Comparison of ENCODE assay signal across 10 cellular contexts in the genomic region with DNA sequence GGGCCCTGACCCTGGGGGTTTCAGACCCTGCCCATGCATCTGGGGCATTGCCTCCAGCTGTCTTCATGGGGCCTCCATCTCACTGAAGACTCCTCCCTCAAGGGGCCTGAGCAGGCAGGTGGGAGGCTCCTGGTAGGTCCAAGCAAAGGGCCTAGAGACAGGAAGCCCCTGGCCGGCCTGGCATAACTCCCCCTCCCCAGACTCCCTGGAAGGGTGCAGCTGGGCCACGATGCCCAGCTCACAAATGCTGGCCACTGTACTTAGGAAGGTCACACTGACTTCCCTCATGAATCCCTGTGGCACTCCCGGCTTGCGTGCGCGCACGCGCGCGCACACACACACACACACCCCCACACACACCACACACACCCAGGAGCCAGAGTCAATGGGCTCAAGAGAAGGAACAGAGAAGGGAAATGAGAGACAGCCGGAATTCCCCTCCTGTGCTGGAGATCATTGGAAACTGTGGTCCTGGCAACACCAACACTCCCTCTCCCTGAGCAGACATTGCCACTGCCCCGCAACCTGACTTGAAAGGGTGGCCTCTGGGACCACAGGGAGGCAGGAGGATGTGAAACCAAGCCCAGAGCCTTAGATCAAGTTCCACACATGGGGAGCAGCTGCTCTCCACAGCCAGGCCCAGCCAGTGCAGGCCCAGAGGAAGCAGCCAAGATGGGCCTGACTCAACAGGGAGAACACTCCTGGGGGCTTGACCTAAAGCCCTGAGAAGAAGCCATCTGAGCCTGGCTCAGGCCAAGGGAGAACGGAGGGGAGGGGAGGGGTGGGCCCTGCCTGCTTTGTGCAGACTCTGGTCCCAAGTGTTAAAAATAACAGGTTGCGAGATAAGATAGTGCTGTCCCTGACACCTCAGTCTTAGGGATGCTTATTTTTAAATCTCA.
DNase-seq lines count a peak whose midpoint lies in the region; ATAC-seq, FAIRE-seq and TF ChIP-seq lines count a peak whose summit lies in the region.
"Had no signal": no experiment of that assay in that cellular context is flagged by ENCODE, and none has a peak within 500 bp of the region (broad histone marks: within the 10 kb centered on the region; RNA-seq: fewer than 3 reads in every experiment).

No MANE protein-coding gene starts in this region.

- no peak overlapping the region for H3K4me2 ChIP-seq in astrocyte (ENCODE audit: low read length)

- H3K27ac Mint-ChIP-seq in astrocyte (ENCODE audit: unreplicated experiment), result peak overlapping the region; percentile 10
- no peak overlapping the region for H3K27ac Mint-ChIP-seq in Caco-2 (ENCODE audit: unreplicated experiment)

- peak; percentile 56 for ATAC-seq in HG02759 (IDR thresholded peaks at IDR 0.05; ENCODE audit: unreplicated experiment)

- peak overlapping the region; percentile 34 for H3K4me3 Mint-ChIP-seq in astrocyte (ENCODE audit: unreplicated experiment)
- no peak overlapping the region for H3K4me3 Mint-ChIP-seq in Caco-2 (ENCODE audit: unreplicated experiment)

- no peak overlapping the region for H3K4me3 ChIP-seq in astrocyte (ENCODE audit: insufficient read depth, low read depth, low read length)
- no peak overlapping the region for H3K4me3 ChIP-seq in Caco-2 (ENCODE audit: low read depth, low read length)

- TF ChIP-seq CTCF in astrocyte (IDR thresholded peaks at IDR 0.05; ENCODE audit: insufficient read depth, low read depth, low read length) (no peak), Caco-2 (IDR thresholded peaks at IDR 0.05; ENCODE audit: insufficient read depth in 1 of 2, low read depth in 1 of 2, low read length in 1 of 2, severe bottlenecking in 1 of 2, unreplicated experiment in 1 of 2) (no peak)

- no peaks in the 10 kb centered on the region for H3K79me2 ChIP-seq in astrocyte (ENCODE audit: insufficient read depth, low read length)

- no peaks in the 10 kb centered on the region for H4K20me1 ChIP-seq in astrocyte (ENCODE audit: insufficient read depth, low read length)

- no TSS peak for BruUV-seq in Caco-2 (replicated peaks; lab: Mats Ljungman, UMichigan)

- no peak overlapping the region for H2AFZ ChIP-seq in astrocyte (ENCODE audit: low read depth, low read length)

- H3K4me1 Mint-ChIP-seq in astrocyte (ENCODE audit: low read depth, unreplicated experiment) (no peaks in the 10 kb centered on the region), Caco-2 (ENCODE audit: low read depth, unreplicated experiment) (no peaks in the 10 kb centered on the region)

- intact Hi-C loops in Caco-2 (cut with micrococcal nuclease; ENCODE audit: unreplicated experiment), result no loop called here

- no peak overlapping the region for H3K9ac ChIP-seq in astrocyte (ENCODE audit: low read length)

- no peaks in the 10 kb centered on the region for H3K9me3 ChIP-seq in astrocyte (ENCODE audit: insufficient read depth, low read depth, low read length)
- H3K9me3 ChIP-seq in Caco-2, result no peaks in the 10 kb centered on the region

- H3K27ac ChIP-seq in astrocyte (ENCODE audit: low read depth, low read length), result no peak overlapping the region

- H3K9me3 Mint-ChIP-seq in astrocyte (ENCODE audit: unreplicated experiment) (peaks cover 2% of the 10 kb centered on the region), Caco-2 (ENCODE audit: unreplicated experiment) (no peaks in the 10 kb centered on the region)

- DNase-seq in GM18507 (ENCODE audit: extremely low spot score, insufficient read length, low read depth) (peak; percentile 15), astrocyte (ENCODE audit: low read depth) (peak; percentile 7), pons (ENCODE audit: low spot score) (peak; percentile 25), KG1 (lab: John Stamatoyannopoulos, UW) (no peak), frontal cortex (ENCODE audit: low spot score in 2 of 2) (no peak), HT-29 (ENCODE audit: low spot score) (no peak), Caco-2 (no peak)
- DNase-seq: activated gamma-delta T cell treated with Interleukin-2 at 50 U/mL for 16 hours had no signal

- FAIRE-seq in GM18507 (lab: Jason Lieb, UNC), result peak; percentile 69
- no peak for FAIRE-seq in astrocyte (lab: Jason Lieb, UNC)
- no peak for FAIRE-seq in frontal cortex (lab: Jason Lieb, UNC)
- FAIRE-seq: RCC 7860 had no signal

- H3K4me1 ChIP-seq in astrocyte (ENCODE audit: insufficient read depth, low read length) (no peaks in the 10 kb centered on the region), Caco-2 (no peaks in the 10 kb centered on the region)

- H3K36me3 Mint-ChIP-seq in astrocyte (ENCODE audit: low read depth, unreplicated experiment) (no peaks in the 10 kb centered on the region), Caco-2 (ENCODE audit: insufficient read depth, unreplicated experiment) (no peaks in the 10 kb centered on the region)

- POLR2A ChIA-PET in Caco-2 (lab: Charles Lee), result no interaction called here

- H3K36me3 ChIP-seq in astrocyte (ENCODE audit: insufficient read depth, low read length) (no peaks in the 10 kb centered on the region), Caco-2 (ENCODE audit: control insufficient read depth, insufficient read depth, low read length) (no peaks in the 10 kb centered on the region)

- H3K27me3 ChIP-seq in astrocyte (ENCODE audit: insufficient read depth, low read length), result no peaks in the 10 kb centered on the region
- H3K27me3 ChIP-seq in Caco-2 (replicated peaks; ENCODE audit: control insufficient read depth, insufficient read depth, low read length), result peaks cover 1% of the 10 kb centered on the region; the same call in 1 of the 2 replicates

- peaks cover 19% of the 10 kb centered on the region for H3K27me3 Mint-ChIP-seq in astrocyte (ENCODE audit: low read depth, unreplicated experiment)
- peaks cover 2% of the 10 kb centered on the region for H3K27me3 Mint-ChIP-seq in Caco-2 (ENCODE audit: insufficient read depth, unreplicated experiment)

- CTCF ChIA-PET in Caco-2 (lab: Charles Lee), result no interaction called here

Comparison
In these comparisons a context has a peak if more than half of its experiments do, and no peak if none do; other contexts are left out.
1. DNase-seq: peak in GM18507 (single experiment), astrocyte (single experiment) and pons (single experiment); none in KG1 (single experiment), frontal cortex (0 of 2), HT-29 (single experiment) and Caco-2 (0 of 2).